ENCODE assay signal across 8 cellular contexts in the genomic region with DNA sequence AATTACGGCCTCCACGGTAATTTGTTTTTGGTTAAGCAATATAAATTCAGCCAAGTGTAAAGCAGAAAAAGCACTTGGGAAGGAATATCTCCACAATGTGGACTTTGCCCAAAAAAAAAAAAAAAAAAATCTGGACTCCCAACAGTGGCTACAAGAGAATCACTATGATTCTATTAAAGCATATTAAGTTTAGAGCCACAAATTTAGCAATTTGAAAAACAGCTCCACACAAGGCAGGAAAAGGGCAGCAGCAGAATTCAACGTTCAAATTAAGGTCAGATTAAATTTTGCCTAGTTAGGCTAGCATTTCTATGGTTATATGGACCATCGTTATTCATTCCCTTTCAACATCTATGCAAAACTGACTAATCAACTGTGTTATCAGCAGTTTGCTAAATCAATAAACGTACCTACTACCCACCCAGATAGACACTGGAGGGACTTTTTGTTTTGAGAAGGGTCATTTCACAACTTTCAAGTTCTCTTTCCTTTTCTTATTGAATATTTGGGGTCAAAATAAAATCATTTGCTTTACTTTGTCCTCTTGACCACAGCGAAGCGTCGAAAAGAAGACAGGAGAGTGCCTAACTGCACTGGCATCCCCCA. TPM values are rescaled to one million over a fixed set of nuclear protein-coding genes. Genes with fewer than 3 reads are reported as not detected.
DNase-seq lines count a peak whose midpoint lies in the region; ATAC-seq, FAIRE-seq and TF ChIP-seq lines count a peak whose summit lies in the region.

No MANE protein-coding gene starts in this region.

- no peaks in the 10 kb centered on the region for H3K9me2 ChIP-seq in OCI-LY7 (ENCODE audit: insufficient read depth, low read length)

- CTCF ChIA-PET in OCI-LY7 (lab: Charles Lee; ENCODE audit: unreplicated experiment), result no interaction called here

- H3K4me1 ChIP-seq in OCI-LY7 (ENCODE audit: insufficient read depth, low read length, poor library complexity, severe bottlenecking), result peaks cover 10% of the 10 kb centered on the region
- no peaks in the 10 kb centered on the region for H3K4me1 ChIP-seq in small intestine (ENCODE audit: control insufficient read depth in 2 of 2, insufficient read depth in 1 of 2, low read depth in 1 of 2, low read length in 1 of 2)

- H4K20me1 ChIP-seq in OCI-LY7 (ENCODE audit: insufficient read depth, low read length), result peaks cover 10% of the 10 kb centered on the region; the same call in 1 of the 2 replicates

- FAIRE-seq in small intestine (lab: Jason Lieb, UNC), result no peak

- DNase-seq in OCI-LY7 (ENCODE audit: low spot score) (no peak), fibroblast of the aortic adventitia (ENCODE audit: low read depth) (no peak), small intestine (peak; percentile 45), NCI-H1930 (lab: John Stamatoyannopoulos, UW) (no peak), G401 (ENCODE audit: low spot score) (no peak), NCI-H146 treated with DMSO at 0.1 percent for 48 hours (lab: John Stamatoyannopoulos, UW; ENCODE audit: unreplicated experiment) (no peak)

- H3K4me2 ChIP-seq in OCI-LY7 (ENCODE audit: low read length), result peak overlapping the region; percentile 93

- ATAC-seq in GM21390 (IDR thresholded peaks at IDR 0.05; ENCODE audit: unreplicated experiment), result peak; percentile 1

- H3K4me3 ChIP-seq in OCI-LY7 (ENCODE audit: low read depth, low read length, poor library complexity, severe bottlenecking) (peak overlapping the region; percentile 86), fibroblast of the aortic adventitia (ENCODE audit: low read depth, low read length) (peak overlapping the region; percentile 87), small intestine (ENCODE audit: low read depth in 1 of 2, low read length in 2 of 2) (peak overlapping the region; percentile 64 to 78)

- in situ Hi-C loops in G401 (cut with HindIII; ENCODE audit: low sequenced_read_pairs), result no loop called here

- intact Hi-C loops in OCI-LY7 (cut with micrococcal nuclease; ENCODE audit: unreplicated experiment), result loop anchor here (1.0 kb wide), 1 partner anchor 40 kb away; a partner anchor contains a TSS

- POLR2A ChIA-PET in OCI-LY7 (lab: Charles Lee), result interaction anchor here (0.6 to 1.5 kb wide), 4 partner anchors 11 to 58 kb away, joined by 3 read pairs; no protein-coding TSS in a partner anchor

- H2AFZ ChIP-seq in OCI-LY7 (ENCODE audit: low read length), result peak overlapping the region; percentile 43; the same call in 1 of the 2 replicates

- peaks cover 35% of the 10 kb centered on the region for H3K36me3 ChIP-seq in OCI-LY7 (ENCODE audit: insufficient read depth, low read length)
- peaks cover 2 to 3% of the 10 kb centered on the region in 2 donors for H3K36me3 ChIP-seq in small intestine (ENCODE audit: control insufficient read depth in 2 of 2, insufficient read depth in 2 of 2, low read length in 2 of 2)

- H3K27ac ChIP-seq in C4-2B (peak overlapping the region; percentile 91), OCI-LY7 (ENCODE audit: low read depth, low read length, poor library complexity, severe bottlenecking) (no peak overlapping the region), small intestine (ENCODE audit: low read depth in 1 of 2, low read length in 1 of 2) (peak overlapping the region; percentile 45 to 55)

- TSS peak; percentile 70 for BruUV-seq in OCI-LY7 (replicated peaks; lab: Mats Ljungman, UMichigan)

- H3K79me2 ChIP-seq in OCI-LY7 (ENCODE audit: insufficient read depth, low read depth, low read length), result peaks cover 18% of the 10 kb centered on the region; the same call in 1 of the 2 replicates

- TF ChIP-seq CTCF in C4-2B (conservative IDR thresholded peaks at IDR 0.05), result no peak
- no peak for TF ChIP-seq CTCF in OCI-LY7 (conservative IDR thresholded peaks at IDR 0.05; ENCODE audit: low read length)
- TF ChIP-seq CTCF in fibroblast of the aortic adventitia (IDR thresholded peaks at IDR 0.05; ENCODE audit: insufficient read depth, low read length), result no peak

- 7 to 18% (median 9%) methylated on average over 8 of the region's 8 CpGs for WGBS in small intestine, 3 donors

- H3K27me3 ChIP-seq in small intestine (ENCODE audit: control insufficient read depth in 2 of 2, insufficient read depth in 2 of 2, low read length in 2 of 2), result no peaks in the 10 kb centered on the region

- H3K9me3 ChIP-seq in OCI-LY7 (ENCODE audit: low read length) (no peaks in the 10 kb centered on the region), small intestine (ENCODE audit: control insufficient read depth, low read depth) (no peaks in the 10 kb centered on the region)

RNA-seq across cellular contexts. Expression of a gene that starts 1.0 kb away (rescaled TPM):
- total RNA-seq in OCI-LY7 (2014; rRNA removed; shearing (Covaris generic)), result 14.6 and 17.4 TPM in 2 replicates
- 18.8 and 23.2 TPM in 2 replicates for total RNA-seq in OCI-LY7 (2022)
- total RNA-seq in fibroblast of the aortic adventitia (ENCODE audit: low replicate concordance), result 11.2 and 11.4 TPM in 2 replicates
- polyA plus RNA-seq in small intestine, result 1 to 10 TPM; 3.1 to 5.3 (median 3.5) TPM
- total RNA-seq in G401 (2014; rRNA removed; shearing (Covaris generic)), result 12.5 and 23.4 TPM in 2 replicates

RNA-seq across cellular contexts. Expression of a gene that starts 40.0 kb away (rescaled TPM):
- total RNA-seq in OCI-LY7 (2014; rRNA removed; shearing (Covaris generic)), result 19.8 and 37.3 TPM in 2 replicates
- 46.0 and 46.8 TPM in 2 replicates for total RNA-seq in OCI-LY7 (2022)
- total RNA-seq in fibroblast of the aortic adventitia (ENCODE audit: low replicate concordance), result 13.7 and 26.1 TPM in 2 replicates
- 10 to 100 TPM; 10.5 to 13.9 (median 12.7) TPM for polyA plus RNA-seq in small intestine
- 36.1 and 39.9 TPM in 2 replicates for total RNA-seq in G401 (2014; rRNA removed; shearing (Covaris generic))
